Comparison of ENCODE assay signal across 8 cellular contexts in genomic region chr7:48089415-48089975, GRCh38. TPM values are rescaled to one million over a fixed set of nuclear protein-coding genes. Genes with fewer than 3 reads are reported as not detected.
A peak's percentile ranks its signal among the peaks of the same experiment; 100 is the strongest.
DNase-seq lines count a peak whose midpoint lies in the region; ATAC-seq, FAIRE-seq and TF ChIP-seq lines count a peak whose summit lies in the region.

No MANE protein-coding gene starts in this region.

- FAIRE-seq in H1 (lab: Jason Lieb, UNC): no peak

- 0 out of 2 replicates have a peak, but pooled peaks cover 2% of the 10 kb centered on the region for H3K79me1 ChIP-seq in H1 (ENCODE audit: low read depth, low read length)

- intact Hi-C loops in CD4-positive, alpha-beta T cell (cut with DNase I, micrococcal nuclease): loop anchor here (2.0 to 5.0 kb wide), 5 partner anchors 21 to 112 kb away; partner anchors contain the start of genes C7orf57 (in 2 of the 2) and HUS1 (in 1 of the 2)

- H3K4ac ChIP-seq in H1 (replicated peaks; ENCODE audit: insufficient read length, low read depth, low read length): no peak overlapping the region

- no peaks in the 10 kb centered on the region for H3K9me3 Mint-ChIP-seq in CD4-positive, alpha-beta T cell

- peaks cover 50% of the 10 kb centered on the region for H3K36me3 Mint-ChIP-seq in CD4-positive, alpha-beta T cell (ENCODE audit: low read depth)

- H3K9ac ChIP-seq in H1 (replicated peaks in 1 of 4; ENCODE audit: extremely low read depth in 1 of 4, low read depth in 3 of 4, low read length in 3 of 4) (peak overlapping the region; percentile 71 to 77 (median 74); a peak in 6 of 7 replicates), mucosa of stomach (ENCODE audit: low read length) (peak overlapping the region; percentile 83)

- peak overlapping the region; percentile 100 for H3K4me3 Mint-ChIP-seq in CD4-positive, alpha-beta T cell

- no peaks in the 10 kb centered on the region for H3K9me3 ChIP-seq in CD4-positive, alpha-beta T cell (ENCODE audit: control insufficient read depth, low read length)
- no peaks in the 10 kb centered on the region for H3K9me3 ChIP-seq in H1 (ENCODE audit: insufficient read depth in 2 of 2, low read depth in 1 of 2, low read length in 1 of 2)
- H3K9me3 ChIP-seq in mucosa of stomach (ENCODE audit: control insufficient read depth, low read length): no peaks in the 10 kb centered on the region
- no peaks in the 10 kb centered on the region for H3K9me3 ChIP-seq in thoracic aorta

- TF ChIP-seq EP300 in H1 (IDR thresholded peaks at IDR 0.05; ENCODE audit: borderline replicate concordance in 1 of 2, low read depth in 2 of 2, low read length in 2 of 2): no peak

- H2BK120ac ChIP-seq in H1 (replicated peaks; ENCODE audit: low read depth, low read length): no peak overlapping the region

- H2AFZ ChIP-seq in H1 (ENCODE audit: low read length): no peak overlapping the region; the same call in 1 of the 2 replicates

- no peaks in the 10 kb centered on the region for H4K20me1 ChIP-seq in H1 (replicated peaks in 1 of 2; ENCODE audit: control insufficient read depth in 1 of 2, insufficient read depth in 2 of 2, low read length in 2 of 2)

- H3K56ac ChIP-seq in H1 (replicated peaks; ENCODE audit: insufficient read length, low read depth, low read length): peak overlapping the region; percentile 88

- peak overlapping the region; percentile 96 for H3K27ac Mint-ChIP-seq in CD4-positive, alpha-beta T cell

- no peak overlapping the region for H2AK5ac ChIP-seq in H1 (ENCODE audit: low read depth, low read length)

- TF ChIP-seq RAD21 in H1 (IDR thresholded peaks at IDR 0.05 in 1 of 2, conservative IDR thresholded peaks at IDR 0.05 in 1 of 2; ENCODE audit: low read depth in 2 of 2, low read length in 2 of 2): peak in 1 of 2 experiments; percentile 19; a peak in 1 of 4 replicates

- no peak overlapping the region for H4K91ac ChIP-seq in H1 (replicated peaks; ENCODE audit: insufficient read length, low read length)

- H3K27ac ChIP-seq in CD4-positive, alpha-beta T cell (ENCODE audit: low read depth, low read length): peak overlapping the region; percentile 83
- H3K27ac ChIP-seq in H1 (ENCODE audit: low read depth, low read length) (peak overlapping the region; percentile 70), thoracic aorta (peak overlapping the region; percentile 94 to 97)

- WGBS in H1 (ENCODE audit: extremely low coverage in 1 of 2, insufficient coverage in 1 of 2, insufficient read length in 1 of 2, insufficient replicate concordance in 2 of 2, low coverage in 1 of 2, low lambda C conversion rate in 2 of 2, missing lambda C conversion rate in 1 of 2), 2 experiments: 2% methylated on average over 45 of the region's 53 CpGs; no CpG with 5 or more reads in 1 of the 2 experiments

- no peak overlapping the region for H2BK15ac ChIP-seq in H1 (ENCODE audit: low read length)

- H3K79me2 ChIP-seq in H1 (ENCODE audit: control insufficient read depth in 1 of 2, insufficient read depth in 2 of 2, low read length in 2 of 2): peaks cover 0 to 6% of the 10 kb centered on the region in 2 experiments; a peak in 1 of 4 replicates

- H3K4me2 ChIP-seq in H1 (ENCODE audit: insufficient read depth in 1 of 2, low read depth in 2 of 2, low read length in 2 of 2): peak overlapping the region; percentile 88 to 92

- peak; percentile 42 to 79; a peak in 2 of 3 replicates for TF ChIP-seq POLR2A in H1 (IDR thresholded peaks at IDR 0.05; ENCODE audit: control extremely low read depth in 1 of 2, low read depth in 2 of 2, low read length in 2 of 2)

- H4K8ac ChIP-seq in H1 (ENCODE audit: extremely low read depth, insufficient read depth, low read length): peak overlapping the region; percentile 62

- no peaks in the 10 kb centered on the region for H3K27me3 ChIP-seq in CD4-positive, alpha-beta T cell (ENCODE audit: control insufficient read depth, insufficient read depth, low read length)
- H3K27me3 ChIP-seq in H1 (replicated peaks in 1 of 4; ENCODE audit: control insufficient read depth in 3 of 4, extremely low read depth in 1 of 4, insufficient read depth in 3 of 4, low read length in 3 of 4) (no peaks in the 10 kb centered on the region), mucosa of stomach (ENCODE audit: control insufficient read depth, insufficient read depth, low read length) (no peaks in the 10 kb centered on the region), thoracic aorta (replicated peaks; ENCODE audit: insufficient read depth) (no peaks in the 10 kb centered on the region)

- H3K18ac ChIP-seq in H1 (ENCODE audit: extremely low read depth, low read length): peak overlapping the region; percentile 78

- H3K4me1 ChIP-seq in H1 (replicated peaks in 1 of 4; ENCODE audit: control insufficient read depth in 3 of 4, insufficient read depth in 4 of 4, low read length in 3 of 4) (peaks cover 5 to 11% (median 7%) of the 10 kb centered on the region in 4 experiments), mucosa of stomach (ENCODE audit: control insufficient read depth, insufficient read depth, low read length) (peaks cover 37% of the 10 kb centered on the region), thoracic aorta (ENCODE audit: control insufficient read depth in 1 of 2, low read depth in 2 of 2) (peaks cover 28 to 54% of the 10 kb centered on the region in 2 donors)

- H2BK5ac ChIP-seq in H1 (ENCODE audit: low read depth, low read length): peak overlapping the region; percentile 87

- no peak for TF ChIP-seq CTCF in CD4-positive, alpha-beta T cell (IDR thresholded peaks at IDR 0.05)
- TF ChIP-seq CTCF in H1 (IDR thresholded peaks at IDR 0.05; ENCODE audit: control extremely low read depth in 1 of 3, insufficient read depth in 1 of 3, low read depth in 1 of 3, low read length in 3 of 3): no peak
- no peak for TF ChIP-seq CTCF in thoracic aorta (IDR thresholded peaks at IDR 0.05)

- POLR2A ChIA-PET in CD4-positive, alpha-beta T cell (lab: Charles Lee): interaction anchor here (0.6 to 3.7 kb wide), 10 partner anchors 9 to 122 kb away, joined by 3 to 40 read pairs (median 6); no protein-coding TSS in a partner anchor
- POLR2A ChIA-PET in H1 (lab: Charles Lee; ENCODE audit: partially characterized antibody): interaction anchor here (0.6 to 5.1 kb wide), 24 partner anchors 9 to 144 kb away, joined by 3 to 36 read pairs (median 4); partner anchors contain the start of genes C7orf57 and HUS1

- ATAC-seq in CD4-positive, alpha-beta T cell (ENCODE audit: poor library complexity): peak; percentile 51
- peak; percentile 17 for ATAC-seq in GM21381 (IDR thresholded peaks at IDR 0.05; ENCODE audit: unreplicated experiment)
- peak; percentile 22 to 23 for ATAC-seq in activated CD4-positive, CD25-positive, alpha-beta regulatory T cell treated with anti-CD3 and anti-CD28 coated beads, Interleukin-2, amount 50 U/mL, for 24 hours
- no peak for ATAC-seq in thoracic aorta (ENCODE audit: insufficient number of reproducible peaks, low FRiP score, low read depth)

- H4K5ac ChIP-seq in H1 (ENCODE audit: insufficient read length, low read depth, low read length): peak overlapping the region; percentile 88

- H3K36me3 ChIP-seq in H1 (ENCODE audit: control insufficient read depth in 2 of 4, insufficient read depth in 4 of 4, low read length in 3 of 4) (peaks cover 6 to 29% (median 18%) of the 10 kb centered on the region in 4 experiments; a peak in 7 of 8 replicates), mucosa of stomach (ENCODE audit: control insufficient read depth, insufficient read depth, low read length) (no peaks in the 10 kb centered on the region), thoracic aorta (no peaks in the 10 kb centered on the region)

- peaks cover 78% of the 10 kb centered on the region for H3K4me1 Mint-ChIP-seq in CD4-positive, alpha-beta T cell (ENCODE audit: low read depth)

- no peak overlapping the region for H3K14ac ChIP-seq in H1 (ENCODE audit: insufficient read length)

- H3K4me3 ChIP-seq in H1 (ENCODE audit: extremely low read depth in 1 of 4, insufficient read depth in 2 of 4, low read depth in 3 of 4, low read length in 4 of 4): peak overlapping the region; percentile 64 to 85 (median 80)
- peak overlapping the region; percentile 79 for H3K4me3 ChIP-seq in mucosa of stomach (ENCODE audit: low read length)
- H3K4me3 ChIP-seq in thoracic aorta: peak overlapping the region; percentile 81

- DNase-seq in CD4-positive, alpha-beta T cell: peak in 8 of 10 experiments; percentile 46 to 69 (median 62)
- DNase-seq in HT1080 (ENCODE audit: low read depth) (peak; percentile 17), H1 (ENCODE audit: low read depth in 1 of 2, low spot score in 2 of 2) (no peak), thoracic aorta (ENCODE audit: low spot score) (peak; percentile 41), NCI-H187 treated with DMSO at 0.1 percent for 48 hours (lab: John Stamatoyannopoulos, UW) (no peak)

- H3K23me2 ChIP-seq in H1 (ENCODE audit: low read depth, low read length): peaks cover 7% of the 10 kb centered on the region; the same call in 1 of the 2 replicates

- no peak overlapping the region for H2BK12ac ChIP-seq in H1 (ENCODE audit: low read depth, low read length)

- H3K23ac ChIP-seq in H1 (ENCODE audit: insufficient read length): no peak overlapping the region

- H3K27me3 Mint-ChIP-seq in CD4-positive, alpha-beta T cell: no peaks in the 10 kb centered on the region

- CTCF ChIA-PET in CD4-positive, alpha-beta T cell (lab: Charles Lee): interaction anchor here (3.7 kb wide), 1 partner anchor 21 kb away, joined by 12 read pairs; no protein-coding TSS in a partner anchor
- CTCF ChIA-PET in H1 (lab: Charles Lee; ENCODE audit: partially characterized antibody): interaction anchor here (1.0 to 4.5 kb wide), 5 partner anchors 13 to 324 kb away, joined by 3 to 16 read pairs (median 4); no protein-coding TSS in a partner anchor

- H2BK20ac ChIP-seq in H1 (ENCODE audit: low read length): no peak overlapping the region

RNA-seq across cellular contexts. Expression of gene UPP1, which starts 0.4 kb away (rescaled TPM):
- total RNA-seq in CD4-positive, alpha-beta T cell: 100 to 1,000 TPM; 125 to 126 TPM
- total RNA-seq in HT1080 (2014; rRNA removed; shearing (Covaris generic)): 11.8 and 12.8 TPM in 2 replicates
- 38.0 TPM in 2 replicates for polyA plus RNA-seq in HT1080 (2015; cell fraction: cytosol; rRNA removed)
- 63.7 and 71.4 TPM in 2 replicates for polyA plus RNA-seq in HT1080 (2015; cell fraction: nucleus; rRNA removed)
- 37.5 and 40.7 TPM in 2 replicates for total RNA-seq in H1 (2021; fragmentation: NEBNext Ultra II Directional; extraction: Animal tissue kit (Norgen Biotek cat#: 25700))
- 46.2 and 61.4 TPM in 2 replicates for polyA plus RNA-seq in H1 (2011; rRNA removed)
- polyA plus RNA-seq in H1 (2011; cell fraction: cytosol; rRNA removed): 58.2 TPM
- polyA plus RNA-seq in H1 (2011; cell fraction: nucleus; rRNA removed): 66.5 TPM
- polyA plus RNA-seq in H1 (2012, experiment 1 of 2): 27.9 to 52.2 TPM (median 42.1 TPM) in 4 replicates
- 52.2 TPM for polyA plus RNA-seq in H1 (2012, experiment 2 of 2)
- polyA plus RNA-seq in H1 (2013, experiment 1 of 2): 26.9 TPM
- polyA plus RNA-seq in H1 (2013, experiment 2 of 2): 26.2 TPM
- polyA minus RNA-seq in H1 (2011; rRNA and poly(A)+ RNA removed): 12.3 and 17.4 TPM in 2 replicates
- 15.8 TPM for polyA minus RNA-seq in H1 (2011; cell fraction: cytosol; rRNA and poly(A)+ RNA removed)
- 22.2 TPM for polyA minus RNA-seq in H1 (2011; cell fraction: nucleus; rRNA and poly(A)+ RNA removed)
- 10 to 100 TPM; 18.0 to 66.1 TPM for total RNA-seq in thoracic aorta

RNA-seq across cellular contexts. Expression of gene C7orf57, which starts 54.2 kb away (rescaled TPM):
- total RNA-seq in CD4-positive, alpha-beta T cell: under 1 TPM in 1 of 2 experiments, not detected in 1; 0.56 TPM
- total RNA-seq in HT1080 (2014; rRNA removed; shearing (Covaris generic)): 1.2 TPM in 1 of 2 replicates, not detected in the other
- 0.44 and 0.45 TPM in 2 replicates for polyA plus RNA-seq in HT1080 (2015; cell fraction: cytosol; rRNA removed)
- 0.45 and 1.0 TPM in 2 replicates for polyA plus RNA-seq in HT1080 (2015; cell fraction: nucleus; rRNA removed)
- total RNA-seq in H1 (2021; fragmentation: NEBNext Ultra II Directional; extraction: Animal tissue kit (Norgen Biotek cat#: 25700)): 0.27 and 0.56 TPM in 2 replicates
- polyA plus RNA-seq in H1 (2011; rRNA removed): 0.08 and 0.25 TPM in 2 replicates
- polyA plus RNA-seq in H1 (2011; cell fraction: cytosol; rRNA removed): 0.27 TPM
- polyA plus RNA-seq in H1 (2011; cell fraction: nucleus; rRNA removed): 0.57 TPM
- 0.08 to 0.43 TPM (median 0.18 TPM) in 3 of 4 replicates, not detected in the other for polyA plus RNA-seq in H1 (2012, experiment 1 of 2)
- not detected for polyA plus RNA-seq in H1 (2012, experiment 2 of 2)
- polyA plus RNA-seq in H1 (2013, experiment 1 of 2): 0.30 TPM
- polyA plus RNA-seq in H1 (2013, experiment 2 of 2): 0.24 TPM
- 0.10 and 0.19 TPM in 2 replicates for polyA minus RNA-seq in H1 (2011; rRNA and poly(A)+ RNA removed)
- not detected for polyA minus RNA-seq in H1 (2011; cell fraction: cytosol; rRNA and poly(A)+ RNA removed)
- 0.40 TPM for polyA minus RNA-seq in H1 (2011; cell fraction: nucleus; rRNA and poly(A)+ RNA removed)
- not detected for total RNA-seq in thoracic aorta

Comparison
In these comparisons a context has a peak if more than half of its experiments do, and no peak if none do; other contexts are left out.
1. DNase-seq: peak in CD4-positive, alpha-beta T cell (8 of 10), HT1080 (single experiment) and thoracic aorta (single experiment); none in H1 (0 of 2) and NCI-H187 treated with DMSO at 0.1 percent for 48 hours (single experiment).
2. Peak in every context shown above with its lines, with median percentiles within 50 percentile points of each other: H3K27ac ChIP-seq and H3K4me3 ChIP-seq.